In the genomic region with DNA sequence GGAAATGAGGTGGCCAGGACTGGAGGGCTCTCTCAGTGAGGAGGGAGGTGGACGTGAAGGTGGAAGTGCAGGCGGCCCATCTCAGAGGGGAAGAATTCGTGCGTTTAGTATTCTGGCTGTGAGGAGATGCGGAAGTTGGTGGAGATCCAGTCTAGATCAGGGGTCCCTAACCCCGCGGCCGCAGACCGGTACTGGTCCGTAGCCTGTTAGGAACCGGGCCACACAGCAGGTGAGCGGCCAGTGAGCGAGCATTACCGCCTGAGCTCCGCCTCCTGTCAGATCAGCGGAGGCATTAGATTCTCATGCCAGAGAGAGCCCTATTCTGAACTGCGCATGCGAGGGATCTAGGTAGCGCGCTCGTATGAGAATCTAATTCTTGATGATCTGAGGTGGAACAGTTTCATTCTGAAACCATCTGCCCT, we compare ENCODE assay signal across 14 cellular contexts. TPM values are rescaled to one million over a fixed set of nuclear protein-coding genes. Genes with fewer than 3 reads are reported as not detected.
DNase-seq lines count a peak whose midpoint lies in the region; ATAC-seq, FAIRE-seq and TF ChIP-seq lines count a peak whose summit lies in the region.
"Had no signal": no experiment of that assay in that cellular context is flagged by ENCODE, and none has a peak within 500 bp of the region (broad histone marks: within the 10 kb centered on the region; RNA-seq: fewer than 3 reads in every experiment).

No MANE protein-coding gene starts in this region.

- peaks cover 3% of the 10 kb centered on the region for H3K36me3 Mint-ChIP-seq in neural progenitor cell
- H3K36me3 Mint-ChIP-seq in HFFc6 (ENCODE audit: low read depth): no peaks in the 10 kb centered on the region; the same call in 1 of the 2 replicates

- H3K4me3 Mint-ChIP-seq in neural progenitor cell: no peak overlapping the region
- no peak overlapping the region for H3K4me3 Mint-ChIP-seq in HFFc6

- no peaks in the 10 kb centered on the region; the same call in 1 of the 2 replicates for H3K79me1 ChIP-seq in H1 (ENCODE audit: low read depth, low read length)

- ATAC-seq in Right ventricle myocardium superior (ENCODE audit: poor library complexity): peak; percentile 19
- no peak for ATAC-seq in Right ventricle myocardium inferior

- no peak overlapping the region for H2BK5ac ChIP-seq in H1 (ENCODE audit: low read depth, low read length)

- no peaks in the 10 kb centered on the region for H3K9me3 ChIP-seq in H1 (ENCODE audit: insufficient read depth in 2 of 2, low read depth in 1 of 2, low read length in 1 of 2)
- H3K9me3 ChIP-seq in neural progenitor cell (ENCODE audit: low read depth): no peaks in the 10 kb centered on the region
- H3K9me3 ChIP-seq: adrenal gland had no signal

- WGBS in H1 (ENCODE audit: extremely low coverage in 1 of 2, insufficient coverage in 1 of 2, insufficient read length in 1 of 2, insufficient replicate concordance in 2 of 2, low coverage in 1 of 2, low lambda C conversion rate in 2 of 2, missing lambda C conversion rate in 1 of 2), 2 experiments: 4% methylated on average over 6 of the region's 21 CpGs; no CpG with 5 or more reads in 1 of the 2 experiments

- POLR2A ChIA-PET in H1 (lab: Charles Lee; ENCODE audit: partially characterized antibody): interaction anchor here (1.0 kb wide), 1 partner anchor 108 kb away, joined by 3 read pairs; no protein-coding TSS in a partner anchor

- TF ChIP-seq EP300 in H1 (IDR thresholded peaks at IDR 0.05; ENCODE audit: borderline replicate concordance in 1 of 2, low read depth in 2 of 2, low read length in 2 of 2): peak in 1 of 2 experiments; percentile 84; a peak in 1 of 3 replicates

- H2BK15ac ChIP-seq in H1 (ENCODE audit: low read length): no peak overlapping the region

- H3K4me1 Mint-ChIP-seq in neural progenitor cell (peaks cover 5% of the 10 kb centered on the region), HFFc6 (ENCODE audit: low read depth) (peaks cover 21% of the 10 kb centered on the region)

- H2AK5ac ChIP-seq in H1 (ENCODE audit: low read depth, low read length): no peak overlapping the region

- H3K36me3 ChIP-seq in H1 (ENCODE audit: control insufficient read depth in 2 of 4, insufficient read depth in 4 of 4, low read length in 3 of 4): no peaks in the 10 kb centered on the region
- no peaks in the 10 kb centered on the region for H3K36me3 ChIP-seq in neural progenitor cell
- H3K36me3 ChIP-seq: adrenal gland had no signal

- H3K27me3 Mint-ChIP-seq in neural progenitor cell (ENCODE audit: insufficient read depth, low read depth) (peaks cover 2% of the 10 kb centered on the region), HFFc6 (ENCODE audit: insufficient read depth) (no peaks in the 10 kb centered on the region)

- no peak overlapping the region for H2BK12ac ChIP-seq in H1 (ENCODE audit: low read depth, low read length)

- intact Hi-C loops in Right ventricle myocardium superior (cut with DNase I) (no loop called here), Right ventricle myocardium inferior (cut with DNase I) (loop anchor here (5.0 kb wide), 3 partner anchors 71 to 331 kb away; no protein-coding TSS in a partner anchor)

- H3K4me3 ChIP-seq in H1 (ENCODE audit: extremely low read depth in 1 of 4, insufficient read depth in 2 of 4, low read depth in 3 of 4, low read length in 4 of 4) (peak overlapping the region; percentile 19 to 81 (median 34); a peak in 7 of 8 replicates), neural progenitor cell (peak overlapping the region; percentile 19)

- no peak overlapping the region for H3K27ac ChIP-seq in H1 (ENCODE audit: low read depth, low read length)
- no peak overlapping the region for H3K27ac ChIP-seq in neural progenitor cell

- H3K56ac ChIP-seq in H1 (replicated peaks; ENCODE audit: insufficient read length, low read depth, low read length): no peak overlapping the region

- H4K20me1 ChIP-seq in H1 (replicated peaks in 1 of 2; ENCODE audit: control insufficient read depth in 1 of 2, insufficient read depth in 2 of 2, low read length in 2 of 2): peaks cover 0 to 2% of the 10 kb centered on the region in 2 experiments
- H4K20me1 ChIP-seq in neural progenitor cell (ENCODE audit: low read depth): peaks cover 23% of the 10 kb centered on the region

- no peak overlapping the region for H2BK120ac ChIP-seq in H1 (replicated peaks; ENCODE audit: low read depth, low read length)

- H3K79me2 ChIP-seq in H1 (ENCODE audit: control insufficient read depth in 1 of 2, insufficient read depth in 2 of 2, low read length in 2 of 2): no peaks in the 10 kb centered on the region
- H3K79me2 ChIP-seq in neural progenitor cell (ENCODE audit: low read depth): peaks cover 33% of the 10 kb centered on the region

- H4K91ac ChIP-seq in H1 (replicated peaks; ENCODE audit: insufficient read length, low read length): no peak overlapping the region

- H3K9ac ChIP-seq in H1 (replicated peaks in 1 of 4; ENCODE audit: extremely low read depth in 1 of 4, low read depth in 3 of 4, low read length in 3 of 4) (no peak overlapping the region), neural progenitor cell (no peak overlapping the region)

- peaks cover 4% of the 10 kb centered on the region for H3F3A ChIP-seq in neural progenitor cell (ENCODE audit: low read depth)

- no peak overlapping the region for H3K27ac Mint-ChIP-seq in neural progenitor cell
- no peak overlapping the region for H3K27ac Mint-ChIP-seq in HFFc6

- peaks cover 12% of the 10 kb centered on the region; the same call in 1 of the 2 replicates for H3K23me2 ChIP-seq in H1 (ENCODE audit: low read depth, low read length)

- no peak for TF ChIP-seq POLR2A in H1 (IDR thresholded peaks at IDR 0.05; ENCODE audit: control extremely low read depth in 1 of 2, low read depth in 2 of 2, low read length in 2 of 2)

- H3K27me3 ChIP-seq in H1 (replicated peaks in 1 of 4; ENCODE audit: control insufficient read depth in 3 of 4, extremely low read depth in 1 of 4, insufficient read depth in 3 of 4, low read length in 3 of 4): peaks cover 11 to 36% (median 33%) of the 10 kb centered on the region in 4 experiments
- peaks cover 29% of the 10 kb centered on the region for H3K27me3 ChIP-seq in neural progenitor cell
- H3K27me3 ChIP-seq: adrenal gland had no signal

- no peak overlapping the region for H3K18ac ChIP-seq in H1 (ENCODE audit: extremely low read depth, low read length)

- no peak overlapping the region for H3K4ac ChIP-seq in H1 (replicated peaks; ENCODE audit: insufficient read length, low read depth, low read length)

- no peaks in the 10 kb centered on the region; a peak in 1 of 7 replicates for H3K4me1 ChIP-seq in H1 (replicated peaks in 1 of 4; ENCODE audit: control insufficient read depth in 3 of 4, insufficient read depth in 4 of 4, low read length in 3 of 4)
- peaks cover 15% of the 10 kb centered on the region for H3K4me1 ChIP-seq in neural progenitor cell

- TF ChIP-seq CTCF in H1 (IDR thresholded peaks at IDR 0.05; ENCODE audit: control extremely low read depth in 1 of 3, insufficient read depth in 1 of 3, low read depth in 1 of 3, low read length in 3 of 3): no peak
- TF ChIP-seq CTCF in neural progenitor cell (IDR thresholded peaks at IDR 0.05): no peak
- TF ChIP-seq CTCF in HFFc6 (IDR thresholded peaks at IDR 0.05): no peak

- H4K5ac ChIP-seq in H1 (ENCODE audit: insufficient read length, low read depth, low read length): no peak overlapping the region

- H3K9me3 Mint-ChIP-seq in neural progenitor cell (peaks cover 2% of the 10 kb centered on the region), HFFc6 (no peaks in the 10 kb centered on the region)

- H4K8ac ChIP-seq in H1 (ENCODE audit: extremely low read depth, insufficient read depth, low read length): no peak overlapping the region

- TF ChIP-seq RAD21 in H1 (IDR thresholded peaks at IDR 0.05 in 1 of 2, conservative IDR thresholded peaks at IDR 0.05 in 1 of 2; ENCODE audit: low read depth in 2 of 2, low read length in 2 of 2): no peak

- no peak overlapping the region for H3K14ac ChIP-seq in H1 (ENCODE audit: insufficient read length)

- CTCF ChIA-PET in H1 (lab: Charles Lee; ENCODE audit: partially characterized antibody): interaction anchor here (0.8 to 2.3 kb wide), 6 partner anchors 12 to 391 kb away, joined by 3 to 19 read pairs (median 4); no protein-coding TSS in a partner anchor

- no peak overlapping the region for H3K23ac ChIP-seq in H1 (ENCODE audit: insufficient read length)

- H2BK20ac ChIP-seq in H1 (ENCODE audit: low read length): no peak overlapping the region

- H2AFZ ChIP-seq in H1 (ENCODE audit: low read length) (no peak overlapping the region), neural progenitor cell (replicated peaks) (no peak overlapping the region)

- H3K4me2 ChIP-seq in H1 (ENCODE audit: insufficient read depth in 1 of 2, low read depth in 2 of 2, low read length in 2 of 2): peak overlapping the region; percentile 67 to 98
- peak overlapping the region; percentile 25 for H3K4me2 ChIP-seq in neural progenitor cell

- peak; percentile 45 for DNase-seq in Right ventricle myocardium superior
- DNase-seq in Right ventricle myocardium inferior (ENCODE audit: missing footprints): no peak
- no peak for DNase-seq in H1 (ENCODE audit: low read depth in 1 of 2, low spot score in 2 of 2)
- no peak for DNase-seq in neural progenitor cell (ENCODE audit: low spot score)
- DNase-seq in hippocampal formation (lab: John Stamatoyannopoulos, UW): no peak
- no peak for DNase-seq in HFFc6
- DNase-seq in T1000 (lab: John Stamatoyannopoulos, UW): no peak
- no peak for DNase-seq in HK-2 (ENCODE audit: unreplicated experiment)
- DNase-seq: DND-41; effector CD8-positive, alpha-beta T cell; SHP77 treated with DMSO at 0.1 percent for 48 hours had no signal

- FAIRE-seq in H1 (lab: Jason Lieb, UNC): no peak
- FAIRE-seq: GM12878, urothelium cell line had no signal

TF ChIP-seq in H1, 55 proteins besides CTCF, POLR2A, EP300 and RAD21:
- TF ChIP-seq EZH2 (IDR thresholded peaks at IDR 0.05; ENCODE audit: low read depth, low read length, severe bottlenecking) (peak; percentile 3), EGR1 (IDR thresholded peaks at IDR 0.05; ENCODE audit: borderline replicate concordance, low read depth, low read length) (no peak)

RNA-seq across cellular contexts. Expression of a gene that starts 1.6 kb away (rescaled TPM):
- total RNA-seq in Right ventricle myocardium superior (317 TPM), Right ventricle myocardium inferior (350 TPM), neural progenitor cell (ENCODE audit: low replicate concordance) (69.7 and 70.2 TPM in 2 replicates)
- total RNA-seq in H1 (2021; fragmentation: NEBNext Ultra II Directional; extraction: Animal tissue kit (Norgen Biotek cat#: 25700)): 10.5 TPM in 2 replicates
- 7.6 and 9.7 TPM in 2 replicates for polyA plus RNA-seq in H1 (2011; rRNA removed)
- 10.6 TPM for polyA plus RNA-seq in H1 (2011; cell fraction: cytosol; rRNA removed)
- polyA plus RNA-seq in H1 (2011; cell fraction: nucleus; rRNA removed): 14.4 TPM
- polyA plus RNA-seq in H1 (2012, experiment 1 of 2): 9.2 to 11.9 TPM (median 11.0 TPM) in 4 replicates
- polyA plus RNA-seq in H1 (2012, experiment 2 of 2): 3.0 TPM
- 3.7 TPM for polyA plus RNA-seq in H1 (2013, experiment 1 of 2)
- polyA plus RNA-seq in H1 (2013, experiment 2 of 2): 4.7 TPM
- polyA minus RNA-seq in H1 (2011; rRNA and poly(A)+ RNA removed): 10.0 and 10.7 TPM in 2 replicates
- 6.8 TPM for polyA minus RNA-seq in H1 (2011; cell fraction: cytosol; rRNA and poly(A)+ RNA removed)
- polyA minus RNA-seq in H1 (2011; cell fraction: nucleus; rRNA and poly(A)+ RNA removed): 20.7 TPM
- 10 to 100 TPM; 32.8 to 67.6 (median 61.4) TPM for total RNA-seq in HFFc6 (2021; fragmentation: NEBNext Ultra II Directional; extraction: Animal tissue kit (Norgen Biotek cat#: 25700))
